1 cellular context compared by ENCODE assay signal in the genomic region with DNA sequence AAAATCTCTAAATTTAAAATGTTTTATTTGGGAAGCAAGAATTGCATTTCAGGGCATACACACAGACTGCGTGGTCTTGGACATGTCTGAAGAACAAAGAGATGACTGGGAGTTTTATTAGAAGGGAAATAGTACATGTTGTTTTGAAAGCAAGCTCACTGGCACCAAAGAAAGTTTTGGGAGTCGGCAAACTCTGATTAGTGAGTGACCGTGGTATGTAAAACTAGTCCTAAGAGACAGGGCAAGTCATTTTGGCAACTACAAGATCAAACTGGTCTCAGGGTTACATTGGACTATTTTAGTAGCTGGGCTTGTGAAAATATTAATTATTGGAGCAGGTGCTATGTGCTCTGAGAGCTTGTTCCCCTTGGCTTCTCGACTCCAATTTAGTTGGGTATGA.
TF ChIP-seq lines count a peak whose summit lies in the region.

No MANE protein-coding gene starts in this region.

TF ChIP-seq in K562, 482 proteins besides CTCF, POLR2A, EP300 and RAD21:
- TF ChIP-seq CEBPB (tag; IDR thresholded peaks at IDR 0.05) (no peak), SAFB (IDR thresholded peaks at IDR 0.05; ENCODE audit: borderline replicate concordance, low read depth, low read length) (no peak), ERF (CRISPR knock-in tag; IDR thresholded peaks at IDR 0.05) (no peak), ELF4 (CRISPR knock-in tag; IDR thresholded peaks at IDR 0.05) (no peak), ZSCAN32 (CRISPR knock-in tag; IDR thresholded peaks at IDR 0.05) (no peak), USF1 (CRISPR knock-in tag; IDR thresholded peaks at IDR 0.05) (no peak), ARNT (IDR thresholded peaks at IDR 0.05) (no peak), ZNF644 (tag; IDR thresholded peaks at IDR 0.05; ENCODE audit: low read depth) (no peak), SRSF7 (optimal IDR thresholded peaks at IDR 0.05; ENCODE audit: low read depth, low read length) (no peak), ZNF347 (CRISPR knock-in tag; IDR thresholded peaks at IDR 0.05; ENCODE audit: low read depth) (no peak), TCF7 (IDR thresholded peaks at IDR 0.05; ENCODE audit: borderline replicate concordance) (no peak), ZC3H4 (CRISPR knock-in tag; IDR thresholded peaks at IDR 0.05; ENCODE audit: borderline replicate concordance) (no peak), SMARCE1 (IDR thresholded peaks at IDR 0.05) (no peak), NFE2L1 (tag; IDR thresholded peaks at IDR 0.05; ENCODE audit: borderline replicate concordance, low read depth) (no peak), ZNF75A (CRISPR knock-in tag; IDR thresholded peaks at IDR 0.05) (no peak), FOXA1 (IDR thresholded peaks at IDR 0.05; ENCODE audit: borderline replicate concordance) (no peak)
- TF ChIP-seq, protein P1, sequence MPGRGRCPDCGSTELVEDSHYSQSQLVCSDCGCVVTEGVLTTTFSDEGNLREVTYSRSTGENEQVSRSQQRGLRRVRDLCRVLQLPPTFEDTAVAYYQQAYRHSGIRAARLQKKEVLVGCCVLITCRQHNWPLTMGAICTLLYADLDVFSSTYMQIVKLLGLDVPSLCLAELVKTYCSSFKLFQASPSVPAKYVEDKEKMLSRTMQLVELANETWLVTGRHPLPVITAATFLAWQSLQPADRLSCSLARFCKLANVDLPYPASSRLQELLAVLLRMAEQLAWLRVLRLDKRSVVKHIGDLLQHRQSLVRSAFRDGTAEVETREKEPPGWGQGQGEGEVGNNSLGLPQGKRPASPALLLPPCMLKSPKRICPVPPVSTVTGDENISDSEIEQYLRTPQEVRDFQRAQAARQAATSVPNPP (IDR thresholded peaks at IDR 0.05; ENCODE audit: borderline replicate concordance, insufficient read depth, insufficient read length) = no peak
- TF ChIP-seq, protein P2, sequence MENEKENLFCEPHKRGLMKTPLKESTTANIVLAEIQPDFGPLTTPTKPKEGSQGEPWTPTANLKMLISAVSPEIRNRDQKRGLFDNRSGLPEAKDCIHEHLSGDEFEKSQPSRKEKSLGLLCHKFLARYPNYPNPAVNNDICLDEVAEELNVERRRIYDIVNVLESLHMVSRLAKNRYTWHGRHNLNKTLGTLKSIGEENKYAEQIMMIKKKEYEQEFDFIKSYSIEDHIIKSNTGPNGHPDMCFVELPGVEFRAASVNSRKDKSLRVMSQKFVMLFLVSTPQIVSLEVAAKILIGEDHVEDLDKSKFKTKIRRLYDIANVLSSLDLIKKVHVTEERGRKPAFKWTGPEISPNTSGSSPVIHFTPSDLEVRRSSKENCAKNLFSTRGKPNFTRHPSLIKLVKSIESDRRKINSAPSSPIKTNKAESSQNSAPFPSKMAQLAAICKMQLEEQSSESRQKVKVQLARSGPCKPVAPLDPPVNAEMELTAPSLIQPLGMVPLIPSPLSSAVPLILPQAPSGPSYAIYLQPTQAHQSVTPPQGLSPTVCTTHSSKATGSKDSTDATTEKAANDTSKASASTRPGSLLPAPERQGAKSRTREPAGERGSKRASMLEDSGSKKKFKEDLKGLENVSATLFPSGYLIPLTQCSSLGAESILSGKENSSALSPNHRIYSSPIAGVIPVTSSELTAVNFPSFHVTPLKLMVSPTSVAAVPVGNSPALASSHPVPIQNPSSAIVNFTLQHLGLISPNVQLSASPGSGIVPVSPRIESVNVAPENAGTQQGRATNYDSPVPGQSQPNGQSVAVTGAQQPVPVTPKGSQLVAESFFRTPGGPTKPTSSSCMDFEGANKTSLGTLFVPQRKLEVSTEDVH (IDR thresholded peaks at IDR 0.05; ENCODE audit: low read depth, partially characterized antibody) = no peak
- TF ChIP-seq, protein P3, sequence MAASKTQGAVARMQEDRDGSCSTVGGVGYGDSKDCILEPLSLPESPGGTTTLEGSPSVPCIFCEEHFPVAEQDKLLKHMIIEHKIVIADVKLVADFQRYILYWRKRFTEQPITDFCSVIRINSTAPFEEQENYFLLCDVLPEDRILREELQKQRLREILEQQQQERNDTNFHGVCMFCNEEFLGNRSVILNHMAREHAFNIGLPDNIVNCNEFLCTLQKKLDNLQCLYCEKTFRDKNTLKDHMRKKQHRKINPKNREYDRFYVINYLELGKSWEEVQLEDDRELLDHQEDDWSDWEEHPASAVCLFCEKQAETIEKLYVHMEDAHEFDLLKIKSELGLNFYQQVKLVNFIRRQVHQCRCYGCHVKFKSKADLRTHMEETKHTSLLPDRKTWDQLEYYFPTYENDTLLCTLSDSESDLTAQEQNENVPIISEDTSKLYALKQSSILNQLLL (CRISPR knock-in tag; IDR thresholded peaks at IDR 0.05; ENCODE audit: borderline replicate concordance) = no peak
TF ChIP-seq in K562: peak in this region for 0.
